Comparison of ENCODE assay signal across 10 cellular contexts in the genomic region with DNA sequence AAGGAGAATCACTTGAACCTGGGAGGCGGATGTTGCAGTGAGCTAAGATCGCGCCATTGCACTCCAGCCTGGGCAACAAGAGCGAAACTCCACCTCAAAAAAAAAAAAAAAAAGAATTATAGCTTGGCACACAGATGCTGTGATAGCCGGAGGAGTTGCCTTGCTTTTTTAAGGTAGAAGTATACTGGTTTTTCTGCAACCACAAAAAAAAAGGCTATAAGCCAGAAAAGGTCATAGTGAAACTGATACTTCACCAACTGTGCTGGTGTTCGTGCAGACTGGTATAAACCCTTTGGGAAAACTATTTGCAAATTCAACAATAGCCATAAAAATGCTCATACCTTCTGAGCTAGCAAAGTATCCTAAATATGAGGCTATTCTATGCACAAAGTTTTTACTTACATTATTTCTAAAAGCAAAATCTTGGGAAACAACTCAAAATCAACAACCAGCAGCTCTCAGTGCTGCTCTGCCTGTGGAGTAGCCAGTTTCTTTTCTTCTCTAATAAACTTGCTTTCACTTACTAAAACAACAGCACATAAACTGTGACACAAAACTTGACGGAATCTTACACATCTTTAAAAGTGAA. TPM values are rescaled to one million over a fixed set of nuclear protein-coding genes. Genes with fewer than 3 reads are reported as not detected.
DNase-seq lines count a peak whose midpoint lies in the region; ATAC-seq and TF ChIP-seq lines count a peak whose summit lies in the region.
"Had no signal": no experiment of that assay in that cellular context is flagged by ENCODE, and none has a peak within 500 bp of the region (broad histone marks: within the 10 kb centered on the region; RNA-seq: fewer than 3 reads in every experiment).

No MANE protein-coding gene starts in this region.

- H3K27ac Mint-ChIP-seq in T-cell: peak overlapping the region; percentile 69 to 84

- H3K9me3 ChIP-seq in osteoblast (ENCODE audit: low read depth, low read length): no peaks in the 10 kb centered on the region

- peaks cover 85% of the 10 kb centered on the region for H3K79me2 ChIP-seq in osteoblast (ENCODE audit: insufficient read depth, low read length)

- no peaks in the 10 kb centered on the region for H3K9me3 Mint-ChIP-seq in T-cell
- H3K9me3 Mint-ChIP-seq: neural crest cell had no signal

- peaks cover 40 to 68% (median 46%) of the 10 kb centered on the region in 3 donors for H3K4me1 Mint-ChIP-seq in T-cell

- ATAC-seq in GM18868 (IDR thresholded peaks at IDR 0.05; ENCODE audit: unreplicated experiment) (peak; percentile 65), HG02759 (IDR thresholded peaks at IDR 0.05; ENCODE audit: unreplicated experiment) (peak; percentile 61), T-cell (replicated peaks in 1 of 4) (peak; percentile 47 to 56 (median 52)), HG02970 (IDR thresholded peaks at IDR 0.05; ENCODE audit: low FRiP score, unreplicated experiment) (no peak), GM21526 (IDR thresholded peaks at IDR 0.05; ENCODE audit: low FRiP score, unreplicated experiment) (no peak)

- peaks cover 43% of the 10 kb centered on the region for H4K20me1 ChIP-seq in osteoblast (ENCODE audit: insufficient read depth, low read length)

- POLR2A ChIA-PET in T-cell (lab: Charles Lee): interaction anchor here (0.6 to 1.5 kb wide), 5 partner anchors 9 to 304 kb away, joined by 3 to 5 read pairs (median 3); no protein-coding TSS in a partner anchor

- CTCF ChIA-PET in T-cell (lab: Charles Lee): interaction anchor here in 1 of 2 donors (0.5 to 1.7 kb wide), 6 partner anchors 16 to 770 kb away, joined by 3 to 5 read pairs (median 3); no protein-coding TSS in a partner anchor

- H3K4me2 ChIP-seq in osteoblast (ENCODE audit: insufficient read depth, low read length): peak overlapping the region; percentile 55

- no peaks in the 10 kb centered on the region for H3K27me3 Mint-ChIP-seq in T-cell

- no peak overlapping the region for H2AFZ ChIP-seq in osteoblast (ENCODE audit: low read length)

- H3K36me3 ChIP-seq in osteoblast (ENCODE audit: insufficient read depth, low read length): no peaks in the 10 kb centered on the region

- no peaks in the 10 kb centered on the region for H3K27me3 ChIP-seq in osteoblast (ENCODE audit: insufficient read depth, low read length)

- H3K4me3 Mint-ChIP-seq in T-cell: peak overlapping the region; percentile 62 to 73 (median 72)
- H3K4me3 Mint-ChIP-seq: neural crest cell had no signal

- peak overlapping the region; percentile 58 for H3K27ac ChIP-seq in osteoblast (ENCODE audit: low read depth, low read length)

- DNase-seq in T-cell (peak in 3 of 34 experiments; percentile 2 to 10 (median 7)), osteoblast (ENCODE audit: insufficient read length, low spot score, missing footprints) (no peak), DMS153 treated with DMSO at 0.1 percent for 48 hours (lab: John Stamatoyannopoulos, UW; ENCODE audit: unreplicated experiment) (no peak)
- no peak for DNase-seq in activated CD4-positive, alpha-beta T cell treated with anti-CD3 and anti-CD28 coated beads, Interleukin-2, amount 50 U/mL, for 48 hours
- DNase-seq: Kasumi-1 had no signal

- H3K4me3 ChIP-seq in osteoblast (ENCODE audit: insufficient read depth, low read length): peak overlapping the region; percentile 7

- peaks cover 31% of the 10 kb centered on the region for H3K4me1 ChIP-seq in osteoblast (ENCODE audit: insufficient read depth, low read length)

- TF ChIP-seq CTCF in osteoblast (IDR thresholded peaks at IDR 0.05; ENCODE audit: extremely low read depth, low read depth, low read length): no peak

- H3K36me3 Mint-ChIP-seq in T-cell: no peaks in the 10 kb centered on the region

RNA-seq across cellular contexts. Expression of a gene that starts 44.0 kb away (rescaled TPM):
- total RNA-seq in T-cell: 10 to 100 TPM in 2 of 5 donors, 1 to 10 TPM in 3; 4.6 to 11.9 (median 9.2) TPM
- total RNA-seq in osteoblast: 35.8 and 43.9 TPM in 2 replicates

Comparison
In these comparisons a context has a peak if more than half of its experiments do, and no peak if none do; other contexts are left out.
1. ATAC-seq: peak in GM18868 (single experiment), HG02759 (single experiment) and T-cell (4 of 4); none in HG02970 (single experiment) and GM21526 (single experiment).